16 cellular contexts compared by ENCODE assay signal in the genomic region with DNA sequence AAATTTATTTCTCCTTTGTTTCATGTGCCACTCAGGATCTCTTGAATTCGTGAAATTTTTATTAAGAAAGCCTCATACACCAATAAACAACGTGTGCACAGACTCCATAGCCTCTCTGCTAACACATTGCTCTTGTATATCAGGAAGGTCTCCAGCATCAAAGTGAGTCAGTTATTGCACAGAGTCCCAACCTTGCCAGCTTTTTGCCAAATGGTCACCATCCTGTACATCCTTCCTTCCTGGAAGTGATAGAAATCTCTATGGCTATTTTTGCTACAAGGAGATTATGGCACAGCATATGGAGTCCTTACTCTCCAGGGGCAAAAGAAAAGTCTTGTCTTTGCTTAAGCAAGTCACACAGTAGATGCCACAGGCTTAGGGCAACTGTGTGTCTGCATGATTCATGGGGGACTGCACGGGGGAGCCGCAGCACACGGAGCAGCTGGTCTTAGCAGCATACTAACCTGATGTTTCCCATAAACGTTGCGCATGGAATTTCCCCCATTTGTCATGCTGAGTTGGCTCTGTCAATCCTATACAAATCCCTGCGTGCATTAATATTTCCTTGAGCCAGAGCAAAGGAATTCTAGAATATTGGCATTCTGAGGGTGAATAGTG.
DNase-seq lines count a peak whose midpoint lies in the region; ATAC-seq, FAIRE-seq and TF ChIP-seq lines count a peak whose summit lies in the region.
"Had no signal": no experiment of that assay in that cellular context is flagged by ENCODE, and none has a peak within 500 bp of the region (broad histone marks: within the 10 kb centered on the region; RNA-seq: fewer than 3 reads in every experiment).

No MANE protein-coding gene starts in this region.

- no peaks in the 10 kb centered on the region for H3K9me3 Mint-ChIP-seq in brain
- H3K9me3 Mint-ChIP-seq: activated T-cell treated with anti-CD3 and anti-CD28 coated beads, Interleukin-2, amount 50 U/mL, for 24 hours; natural killer cell; T-cell had no signal

- peak overlapping the region in 3 of 5 experiments; percentile 8 to 65 (median 65) for H3K27ac Mint-ChIP-seq in brain
- H3K27ac Mint-ChIP-seq: activated T-cell treated with anti-CD3 and anti-CD28 coated beads, Interleukin-2, amount 50 U/mL, for 24 hours; natural killer cell; T-cell had no signal

- H3K79me2 ChIP-seq in keratinocyte (ENCODE audit: control insufficient read depth, insufficient read depth, low read length), result peaks cover 44% of the 10 kb centered on the region
- peaks cover 68% of the 10 kb centered on the region for H3K79me2 ChIP-seq in smooth muscle cell (ENCODE audit: low read depth)

- peak overlapping the region in 1 of 3 experiments; percentile 15 for H3K4me3 ChIP-seq in keratinocyte (ENCODE audit: control insufficient read depth in 2 of 3, extremely low read depth in 1 of 3, insufficient read depth in 2 of 3, low read depth in 1 of 3, low read length in 3 of 3)
- no peak overlapping the region for H3K4me3 ChIP-seq in smooth muscle cell
- H3K4me3 ChIP-seq: adrenal gland had no signal

- H3K4me2 ChIP-seq in keratinocyte (ENCODE audit: control insufficient read depth, extremely low read depth, insufficient read depth, low read depth, low read length) (peak overlapping the region; percentile 59), smooth muscle cell (peak overlapping the region; percentile 66)

- H3F3A ChIP-seq in smooth muscle cell (ENCODE audit: low read depth), result peaks cover 18% of the 10 kb centered on the region

- 20% methylated on average over 8 of the region's 8 CpGs for WGBS in smooth muscle cell (ENCODE audit: low lambda C conversion rate)

- dilution Hi-C loops in keratinocyte (cut with MboI; ENCODE audit: extremely low pct_ligation_motif_present, low sequenced_read_pairs), result no loop called here

- peak; percentile 48 for FAIRE-seq in keratinocyte (lab: Jason Lieb, UNC)

- H3K36me3 Mint-ChIP-seq in brain, result no peaks in the 10 kb centered on the region
- H3K36me3 Mint-ChIP-seq: natural killer cell, T-cell had no signal

- H3K9ac ChIP-seq in keratinocyte (ENCODE audit: control insufficient read depth, extremely low read depth, insufficient read depth, low read length) (peak overlapping the region; percentile 24), smooth muscle cell (ENCODE audit: low read depth) (peak overlapping the region; percentile 67)

- peaks cover 24% of the 10 kb centered on the region for H3K4me1 ChIP-seq in keratinocyte (ENCODE audit: control insufficient read depth, extremely low read depth, insufficient read depth, low read length)
- peaks cover 22% of the 10 kb centered on the region for H3K4me1 ChIP-seq in smooth muscle cell (ENCODE audit: low read depth)
- H3K4me1 ChIP-seq: adrenal gland had no signal

- H3K9me1 ChIP-seq in keratinocyte (ENCODE audit: control insufficient read depth, extremely low read depth, insufficient read depth, low read length), result no peaks in the 10 kb centered on the region

- H3K36me3 ChIP-seq in keratinocyte (ENCODE audit: control insufficient read depth in 2 of 2, extremely low read depth in 1 of 2, insufficient read depth in 2 of 2, low read length in 2 of 2) (no peaks in the 10 kb centered on the region), smooth muscle cell (ENCODE audit: low read depth) (no peaks in the 10 kb centered on the region)
- H3K36me3 ChIP-seq: adrenal gland had no signal

- no peaks in the 10 kb centered on the region for H4K20me1 ChIP-seq in keratinocyte (ENCODE audit: control insufficient read depth, extremely low read depth, insufficient read depth, low read length)
- no peaks in the 10 kb centered on the region for H4K20me1 ChIP-seq in smooth muscle cell (ENCODE audit: low read depth)

- H3K4me3 Mint-ChIP-seq in brain, result no peak overlapping the region
- H3K4me3 Mint-ChIP-seq: activated T-cell treated with anti-CD3 and anti-CD28 coated beads, Interleukin-2, amount 50 U/mL, for 24 hours; natural killer cell; T-cell had no signal

- no peaks in the 10 kb centered on the region for H3K27me3 Mint-ChIP-seq in brain
- H3K27me3 Mint-ChIP-seq: activated T-cell treated with anti-CD3 and anti-CD28 coated beads, Interleukin-2, amount 50 U/mL, for 24 hours; T-cell had no signal

- H3K4me1 Mint-ChIP-seq in brain, result peaks cover 64% of the 10 kb centered on the region
- H3K4me1 Mint-ChIP-seq: natural killer cell, T-cell had no signal

- DNase-seq in DMS 273 (lab: John Stamatoyannopoulos, UW; ENCODE audit: unreplicated experiment) (peak; percentile 57), DMS 273 treated with DMSO at 0.1 percent for 48 hours (lab: John Stamatoyannopoulos, UW) (no peak), keratinocyte (ENCODE audit: low read depth, low spot score) (peak; percentile 33), smooth muscle cell (lab: John Stamatoyannopoulos, UW; ENCODE audit: unreplicated experiment) (no peak), cerebellum (ENCODE audit: low spot score) (no peak)
- DNase-seq in stimulated activated CD4-positive, alpha-beta T cell treated with anti-CD3 and anti-CD28 coated beads, Interleukin-4, amount 100 ng/mL, for 24 hours, result no peak
- DNase-seq: activated CD4-positive, alpha-beta T cell treated with anti-CD3 and anti-CD28 coated beads for 4 hours; activated T-cell treated with anti-CD3 and anti-CD28 coated beads, Interleukin-2, amount 50 U/mL, for 24 hours; adrenal gland; kidney glomerular epithelial cell; MV-4-11; natural killer cell; T-cell had no signal

- no peak for TF ChIP-seq CTCF in brain (conservative IDR thresholded peaks at IDR 0.05)
- TF ChIP-seq CTCF in keratinocyte (optimal IDR thresholded peaks at IDR 0.05 in 1 of 3, IDR thresholded peaks at IDR 0.05 in 1 of 3, conservative IDR thresholded peaks at IDR 0.05 in 1 of 3; ENCODE audit: extremely low read depth in 1 of 3, insufficient read depth in 2 of 3, low read length in 3 of 3), result no peak
- no peak for TF ChIP-seq CTCF in smooth muscle cell (IDR thresholded peaks at IDR 0.05; ENCODE audit: borderline replicate concordance, insufficient read depth, poor library complexity, severe bottlenecking)

- no peaks in the 10 kb centered on the region for H3K27me3 ChIP-seq in keratinocyte (ENCODE audit: control insufficient read depth, extremely low read depth, insufficient read depth, low read length)
- H3K27me3 ChIP-seq in smooth muscle cell (ENCODE audit: low read depth), result no peaks in the 10 kb centered on the region
- H3K27me3 ChIP-seq: adrenal gland had no signal

- ATAC-seq in HG02642 (IDR thresholded peaks at IDR 0.05; ENCODE audit: poor library complexity, unreplicated experiment), result no peak
- ATAC-seq: natural killer cell, T-cell had no signal

- no peaks in the 10 kb centered on the region for H3K9me3 ChIP-seq in keratinocyte (ENCODE audit: control insufficient read depth, low read depth, low read length)
- H3K9me3 ChIP-seq in smooth muscle cell (replicated peaks; ENCODE audit: low read depth), result no peaks in the 10 kb centered on the region
- H3K9me3 ChIP-seq: adrenal gland had no signal

- H3K27ac ChIP-seq in keratinocyte (ENCODE audit: control insufficient read depth, insufficient read depth, low read length) (peak overlapping the region; percentile 58), smooth muscle cell (ENCODE audit: low read depth) (peak overlapping the region; percentile 94)
- H3K27ac ChIP-seq: 22Rv1, adrenal gland had no signal

- H2AFZ ChIP-seq in keratinocyte (ENCODE audit: control insufficient read depth, low read length) (no peak overlapping the region), smooth muscle cell (ENCODE audit: low read depth) (no peak overlapping the region)

Comparison
In these comparisons a context has a peak if more than half of its experiments do, and no peak if none do; other contexts are left out.
1. DNase-seq: peak in DMS 273 (single experiment) and keratinocyte (single experiment); none in DMS 273 treated with DMSO at 0.1 percent for 48 hours (single experiment), smooth muscle cell (single experiment), stimulated activated CD4-positive, alpha-beta T cell treated with anti-CD3 and anti-CD28 coated beads, Interleukin-4, amount 100 ng/mL, for 24 hours (single experiment) and cerebellum (single experiment).